ENCODE assay signal across 8 cellular contexts in the genomic region with DNA sequence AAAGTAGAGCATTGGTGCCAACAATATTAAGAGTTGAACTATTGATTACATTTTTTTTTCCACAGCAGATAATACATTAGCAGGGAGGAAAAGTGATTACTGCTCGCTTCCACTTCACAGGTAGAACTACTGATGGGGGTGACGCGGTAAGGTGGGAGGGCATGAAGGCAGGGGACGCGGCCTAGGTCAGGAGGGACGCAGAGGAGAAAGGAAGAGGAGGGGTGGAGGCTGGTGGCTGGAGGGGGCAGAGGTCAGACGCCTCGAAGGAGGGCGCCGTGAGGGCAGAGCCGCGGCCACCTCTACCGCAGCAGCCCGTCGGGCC. TPM values are rescaled to one million over a fixed set of nuclear protein-coding genes. Genes with fewer than 3 reads are reported as not detected.
DNase-seq lines count a peak whose midpoint lies in the region; ATAC-seq, FAIRE-seq and TF ChIP-seq lines count a peak whose summit lies in the region.

No MANE protein-coding gene starts in this region.

- H3K4me1 ChIP-seq in foreskin keratinocyte: no peaks in the 10 kb centered on the region
- H3K4me1 ChIP-seq in small intestine (ENCODE audit: control insufficient read depth in 2 of 2, insufficient read depth in 1 of 2, low read depth in 1 of 2, low read length in 1 of 2): peaks cover 2 to 5% of the 10 kb centered on the region in 2 donors

- H3K4me3 ChIP-seq in small intestine (ENCODE audit: low read depth in 1 of 2, low read length in 2 of 2): peak overlapping the region in 1 of 2 donors; percentile 70

- ATAC-seq in GM19455 (IDR thresholded peaks at IDR 0.05; ENCODE audit: unreplicated experiment): peak; percentile 18
- ATAC-seq in foreskin keratinocyte: peak; percentile 22
- ATAC-seq in GM19463 (IDR thresholded peaks at IDR 0.05; ENCODE audit: unreplicated experiment): no peak
- ATAC-seq in GM21390 (IDR thresholded peaks at IDR 0.05; ENCODE audit: unreplicated experiment): no peak
- ATAC-seq in HG03469 (IDR thresholded peaks at IDR 0.05; ENCODE audit: unreplicated experiment): no peak

- H3K27me3 ChIP-seq in foreskin keratinocyte (no peaks in the 10 kb centered on the region), small intestine (ENCODE audit: control insufficient read depth in 2 of 2, insufficient read depth in 2 of 2, low read length in 2 of 2) (no peaks in the 10 kb centered on the region)

- TF ChIP-seq CTCF in RWPE1 (conservative IDR thresholded peaks at IDR 0.05; ENCODE audit: low read depth) (no peak), foreskin keratinocyte (conservative IDR thresholded peaks at IDR 0.05) (no peak)

- DNase-seq in RWPE1 (ENCODE audit: low spot score) (no peak), foreskin keratinocyte (no peak), small intestine (no peak), HuH-7.5 (ENCODE audit: low spot score) (no peak)

- POLR2A ChIA-PET in RWPE1 (lab: Yijun Ruan, JAX; ENCODE audit: low non-redundant PET): no interaction called here

- H3K27ac ChIP-seq in RWPE1: peak overlapping the region; percentile 96
- H3K27ac ChIP-seq in foreskin keratinocyte: no peak overlapping the region
- peak overlapping the region; percentile 98 to 99 for H3K27ac ChIP-seq in small intestine (ENCODE audit: low read depth in 1 of 2, low read length in 1 of 2)

- no peaks in the 10 kb centered on the region for H3K36me3 ChIP-seq in small intestine (ENCODE audit: control insufficient read depth in 2 of 2, insufficient read depth in 2 of 2, low read length in 2 of 2)

- whole genome bisulfite sequencing in small intestine, 3 donors: 1 to 7% (median 4%) methylated on average over 8 to 15 of the region's 15 CpGs

- FAIRE-seq in small intestine (lab: Jason Lieb, UNC): no peak

- no peaks in the 10 kb centered on the region for H3K9me3 ChIP-seq in small intestine (ENCODE audit: control insufficient read depth, low read depth)

- CTCF ChIA-PET in RWPE1 (lab: Yijun Ruan, JAX): interaction anchor here (0.5 to 2.6 kb wide), 5 partner anchors 37 to 271 kb away, joined by 3 to 9 read pairs (median 4); no protein-coding TSS in a partner anchor

RNA-seq across cellular contexts. Expression of a gene that starts 0.3 kb away (rescaled TPM):
- 8.8 and 8.9 TPM in 2 replicates for total RNA-seq in foreskin keratinocyte
- polyA plus RNA-seq in foreskin keratinocyte (3.3 and 4.0 TPM in 2 replicates), small intestine (1 to 10 TPM; 1.6 to 2.1 (median 1.6) TPM)

RNA-seq across cellular contexts. Expression of a gene that starts 37.8 kb away (rescaled TPM):
- total RNA-seq in foreskin keratinocyte: 129 and 173 TPM in 2 replicates
- polyA plus RNA-seq in foreskin keratinocyte (80.2 and 113 TPM in 2 replicates), small intestine (10 to 100 TPM in 1 of 3 donors, 1 to 10 TPM in 2; 8.5 to 25.7 (median 8.9) TPM)

Comparison
In these comparisons a context has a peak if more than half of its experiments do, and no peak if none do; other contexts are left out.
1. ATAC-seq: peak in GM19455 (single experiment) and foreskin keratinocyte (single experiment); none in GM19463 (single experiment), GM21390 (single experiment) and HG03469 (single experiment).